In genomic region chr16:69397821-69398521, GRCh38 we compare ENCODE assay signal across 8 cellular contexts. TPM values are rescaled to one million over a fixed set of nuclear protein-coding genes. Genes with fewer than 3 reads are reported as not detected.
DNase-seq lines count a peak whose midpoint lies in the region; ATAC-seq and TF ChIP-seq lines count a peak whose summit lies in the region.

No MANE protein-coding gene starts in this region.

- no peak for TF ChIP-seq POLR2A in thyroid gland (IDR thresholded peaks at IDR 0.05)

- ATAC-seq in left lobe of liver (peak; percentile 82), GM21423 (IDR thresholded peaks at IDR 0.05; ENCODE audit: unreplicated experiment) (no peak)

- peak in 4 of 6 experiments; percentile 53 to 82 (median 64) for TF ChIP-seq CTCF in thyroid gland (IDR thresholded peaks at IDR 0.05)

- H3K27ac ChIP-seq in caudate nucleus (ENCODE audit: low read depth, low read length): peak overlapping the region; percentile 93
- peak overlapping the region; percentile 64 to 79 (median 69) for H3K27ac ChIP-seq in thyroid gland

- H3K27me3 ChIP-seq in thyroid gland: no peaks in the 10 kb centered on the region

- H3K4me3 ChIP-seq in thyroid gland (replicated peaks in 1 of 3): no peak overlapping the region

- H3K4me1 ChIP-seq in thyroid gland: peaks cover 19 to 29% of the 10 kb centered on the region in 2 donors

- H3K36me3 ChIP-seq in thyroid gland: no peaks in the 10 kb centered on the region

- no peaks in the 10 kb centered on the region for H3K9me3 ChIP-seq in thyroid gland

- DNase-seq in NCI-H2029 treated with DMSO at 0.1 percent for 48 hours (lab: John Stamatoyannopoulos, UW) (peak; percentile 5), NCI-H2029 (lab: John Stamatoyannopoulos, UW) (no peak), NCI-H226 (peak; percentile 75), caudate nucleus (lab: John Stamatoyannopoulos, UW) (peak in 32 of 61 donors; percentile 7 to 63 (median 30)), left lobe of liver (ENCODE audit: low spot score) (peak; percentile 57), thyroid gland (peak; percentile 59 to 60), SKM-1 (lab: John Stamatoyannopoulos, UW; ENCODE audit: unreplicated experiment) (no peak)

- 17 to 27% methylated on average over 6 of the region's 6 CpGs for WGBS in thyroid gland, 2 donors

- intact Hi-C loops in thyroid gland (cut with DNase I): loop anchor here (5.0 to 10.0 kb wide), 2 partner anchors 167 to 354 kb away; partner anchors contain the start of genes NFAT5 and NOB1

RNA-seq across cellular contexts. Expression of gene TERF2, which starts 12.2 kb away (rescaled TPM):
- total RNA-seq in left lobe of liver: 12.0 TPM
- 100 to 1,000 TPM in 1 of 4 donors, 10 to 100 TPM in 3; 19.8 to 110 (median 26.6) TPM for total RNA-seq in thyroid gland

RNA-seq across cellular contexts. Expression of gene CYB5B, which starts 26.4 kb away (rescaled TPM):
- total RNA-seq in left lobe of liver: 27.1 TPM
- total RNA-seq in thyroid gland: 10 to 100 TPM; 40.4 to 61.5 (median 50.4) TPM

RNA-seq across cellular contexts. Expression of gene TMED6, which starts 46.4 kb away (rescaled TPM):
- total RNA-seq in left lobe of liver: 3.1 TPM
- total RNA-seq in thyroid gland: 1 to 10 TPM in 1 of 4 donors, not detected in 3; 4.1 TPM

RNA-seq across cellular contexts. Expression of gene NIP7, which starts 58.4 kb away (rescaled TPM):
- total RNA-seq in left lobe of liver: 8.1 TPM
- 10 to 100 TPM in 3 of 4 donors, 1 to 10 TPM in 1; 9.8 to 17.5 (median 14.7) TPM for total RNA-seq in thyroid gland

RNA-seq across cellular contexts. Expression of gene COG8, which starts 58.6 kb away (rescaled TPM):
- 27.8 TPM for total RNA-seq in left lobe of liver
- 10 to 100 TPM; 63.3 to 84.2 (median 74.7) TPM for total RNA-seq in thyroid gland

Comparison
In these comparisons a context has a peak if more than half of its experiments do, and no peak if none do; other contexts are left out.
1. DNase-seq: peak in NCI-H2029 treated with DMSO at 0.1 percent for 48 hours (single experiment), NCI-H226 (single experiment), caudate nucleus (32 of 61), left lobe of liver (single experiment) and thyroid gland (2 of 2); none in NCI-H2029 (single experiment) and SKM-1 (single experiment).